In genomic region chr17:59892251-59892848, GRCh38 we compare ENCODE assay signal across 8 cellular contexts. TPM values are rescaled to one million over a fixed set of nuclear protein-coding genes. Genes with fewer than 3 reads are reported as not detected.
DNase-seq lines count a peak whose midpoint lies in the region; ATAC-seq and TF ChIP-seq lines count a peak whose summit lies in the region.

No MANE protein-coding gene starts in this region.

- ATAC-seq in HG03354 (IDR thresholded peaks at IDR 0.05; ENCODE audit: poor library complexity, severe bottlenecking, unreplicated experiment): peak; percentile 57

- H3K4me3 Mint-ChIP-seq in activated CD4-positive, alpha-beta T cell treated with anti-CD3 and anti-CD28 coated beads, Interleukin-2, amount 10 ng/mL, durations not matched to agents 7 days and 5 days: peak overlapping the region; percentile 100
- peak overlapping the region; percentile 99 for H3K4me3 Mint-ChIP-seq in activated naive CD4-positive, alpha-beta T cell treated with anti-CD3 and anti-CD28 coated beads, Interleukin-2, amount 10 ng/mL, durations not matched to agents 7 days and 5 days

- no peaks in the 10 kb centered on the region for H3K9me3 ChIP-seq in skeletal muscle tissue (ENCODE audit: control insufficient read depth in 3 of 3, low read length in 3 of 3)

- peak overlapping the region; percentile 80 to 90 (median 89) for H3K4me3 ChIP-seq in skeletal muscle tissue (ENCODE audit: low read length in 3 of 3)

- H3K27ac ChIP-seq in skeletal muscle tissue (ENCODE audit: low read depth, low read length): peak overlapping the region; percentile 96

- H3K9ac ChIP-seq in skeletal muscle tissue (ENCODE audit: low read depth in 1 of 3, low read length in 3 of 3): peak overlapping the region; percentile 96 to 99 (median 99)

- H3K9me3 Mint-ChIP-seq in activated CD4-positive, alpha-beta T cell treated with anti-CD3 and anti-CD28 coated beads, Interleukin-2, amount 10 ng/mL, durations not matched to agents 7 days and 5 days: no peaks in the 10 kb centered on the region
- H3K9me3 Mint-ChIP-seq in activated naive CD4-positive, alpha-beta T cell treated with anti-CD3 and anti-CD28 coated beads, Interleukin-2, amount 10 ng/mL, durations not matched to agents 7 days and 5 days: no peaks in the 10 kb centered on the region

- POLR2A ChIA-PET in activated CD4-positive, alpha-beta T cell treated with anti-CD3 and anti-CD28 coated beads, Interleukin-2, amount 10 ng/mL, durations not matched to agents 7 days and 5 days (lab: Charles Lee): interaction anchor here (0.6 kb wide), 1 partner anchor 273 kb away, joined by 3 read pairs; no protein-coding TSS in a partner anchor

- peaks cover 9 to 17% (median 14%) of the 10 kb centered on the region in 3 donors for H3K4me1 ChIP-seq in skeletal muscle tissue (ENCODE audit: control insufficient read depth in 3 of 3, insufficient read depth in 3 of 3, low read length in 3 of 3)

- no peak for TF ChIP-seq CTCF in GM13977 (IDR thresholded peaks at IDR 0.05; ENCODE audit: extremely low read depth, insufficient read depth, missing control alignments)

- CTCF ChIA-PET in activated CD4-positive, alpha-beta T cell treated with anti-CD3 and anti-CD28 coated beads, Interleukin-2, amount 10 ng/mL, durations not matched to agents 7 days and 5 days (lab: Charles Lee): interaction anchor here (0.5 to 1.3 kb wide), 4 partner anchors 18 to 515 kb away, joined by 3 to 5 read pairs (median 4); no protein-coding TSS in a partner anchor
- CTCF ChIA-PET in activated naive CD4-positive, alpha-beta T cell treated with anti-CD3 and anti-CD28 coated beads, Interleukin-2, amount 10 ng/mL, durations not matched to agents 7 days and 5 days (lab: Charles Lee): interaction anchor here (0.7 to 1.2 kb wide), 3 partner anchors 21 to 145 kb away, joined by 3 to 4 read pairs (median 3); no protein-coding TSS in a partner anchor

- H3K27me3 Mint-ChIP-seq in activated CD4-positive, alpha-beta T cell treated with anti-CD3 and anti-CD28 coated beads, Interleukin-2, amount 10 ng/mL, durations not matched to agents 7 days and 5 days: no peaks in the 10 kb centered on the region
- peaks cover 3% of the 10 kb centered on the region for H3K27me3 Mint-ChIP-seq in activated naive CD4-positive, alpha-beta T cell treated with anti-CD3 and anti-CD28 coated beads, Interleukin-2, amount 10 ng/mL, durations not matched to agents 7 days and 5 days

- peaks cover 28% of the 10 kb centered on the region for H3K36me3 Mint-ChIP-seq in activated CD4-positive, alpha-beta T cell treated with anti-CD3 and anti-CD28 coated beads, Interleukin-2, amount 10 ng/mL, durations not matched to agents 7 days and 5 days (ENCODE audit: low read depth)
- peaks cover 23% of the 10 kb centered on the region for H3K36me3 Mint-ChIP-seq in activated naive CD4-positive, alpha-beta T cell treated with anti-CD3 and anti-CD28 coated beads, Interleukin-2, amount 10 ng/mL, durations not matched to agents 7 days and 5 days

- in situ Hi-C loops in GM13977 (cut with MboI; ENCODE audit: low pct_unique_long_range_greater_than_20kb, low sequenced_read_pairs, unreplicated experiment): no loop called here

- no peak for DNase-seq in activated CD4-positive, alpha-beta T cell treated with anti-CD3 and anti-CD28 coated beads, Interleukin-2, amount 10 ng/mL, durations not matched to agents 7 days and 5 days
- DNase-seq in activated CD4-positive, alpha-beta T cell treated with anti-CD3 and anti-CD28 coated beads for 48 hours: no peak
- DNase-seq in activated naive CD4-positive, alpha-beta T cell treated with anti-CD3 and anti-CD28 coated beads, Interleukin-2, amount 10 ng/mL, durations not matched to agents 7 days and 5 days: no peak
- DNase-seq in hepatic stellate cell (ENCODE audit: low spot score) (peak; percentile 13), GM13977 (ENCODE audit: low spot score) (no peak), NCI-H2171 treated with DMSO at 0.1 percent for 48 hours (lab: John Stamatoyannopoulos, UW) (no peak)

- no peaks in the 10 kb centered on the region for H3K27me3 ChIP-seq in skeletal muscle tissue (ENCODE audit: control insufficient read depth in 3 of 3, insufficient read depth in 3 of 3, low read length in 3 of 3)

- peaks cover 0 to 10% (median 9%) of the 10 kb centered on the region in 3 donors for H3K36me3 ChIP-seq in skeletal muscle tissue (ENCODE audit: control insufficient read depth in 3 of 3, insufficient read depth in 3 of 3, low read length in 3 of 3)

- peak overlapping the region; percentile 99 for H3K27ac Mint-ChIP-seq in activated CD4-positive, alpha-beta T cell treated with anti-CD3 and anti-CD28 coated beads, Interleukin-2, amount 10 ng/mL, durations not matched to agents 7 days and 5 days
- H3K27ac Mint-ChIP-seq in activated naive CD4-positive, alpha-beta T cell treated with anti-CD3 and anti-CD28 coated beads, Interleukin-2, amount 10 ng/mL, durations not matched to agents 7 days and 5 days: peak overlapping the region; percentile 98

- H3K4me1 Mint-ChIP-seq in activated CD4-positive, alpha-beta T cell treated with anti-CD3 and anti-CD28 coated beads, Interleukin-2, amount 10 ng/mL, durations not matched to agents 7 days and 5 days: peaks cover 51% of the 10 kb centered on the region
- peaks cover 55% of the 10 kb centered on the region for H3K4me1 Mint-ChIP-seq in activated naive CD4-positive, alpha-beta T cell treated with anti-CD3 and anti-CD28 coated beads, Interleukin-2, amount 10 ng/mL, durations not matched to agents 7 days and 5 days

RNA-seq across cellular contexts. Expression of gene TUBD1, which starts 0.4 kb away (rescaled TPM):
- 10 to 100 TPM; 12.3 to 13.8 TPM for total RNA-seq in activated CD4-positive, alpha-beta T cell treated with anti-CD3 and anti-CD28 coated beads, Interleukin-2, amount 10 ng/mL, durations not matched to agents 7 days and 5 days
- total RNA-seq in skeletal muscle tissue: 21.9 TPM

RNA-seq across cellular contexts. Expression of gene RPS6KB1, which starts 0.6 kb away (rescaled TPM):
- 10 to 100 TPM; 46.7 to 50.3 TPM for total RNA-seq in activated CD4-positive, alpha-beta T cell treated with anti-CD3 and anti-CD28 coated beads, Interleukin-2, amount 10 ng/mL, durations not matched to agents 7 days and 5 days
- 36.5 TPM for total RNA-seq in skeletal muscle tissue
